Comparison of ENCODE assay signal across 8 cellular contexts in genomic region chr16:19523559-19524355, GRCh38. TPM values are rescaled to one million over a fixed set of nuclear protein-coding genes. Genes with fewer than 3 reads are reported as not detected.
DNase-seq lines count a peak whose midpoint lies in the region; ATAC-seq, FAIRE-seq and TF ChIP-seq lines count a peak whose summit lies in the region.

CCP110 (plus strand) TSS chr16:19523942; CDS start chr16:19527882, 3,940 bp downstream.

- H3K4ac ChIP-seq in trophoblast cell (ENCODE audit: low read depth, low read length) = no peak within 1 kb of the TSS

- H3K4me3 ChIP-seq in adrenal gland (peak within 1 kb of the TSS; percentile 68 to 87 (median 77)), heart left ventricle (peak within 1 kb of the TSS; percentile 55 to 97 (median 90)), trophoblast cell (ENCODE audit: low read depth, low read length) (peak within 1 kb of the TSS; percentile 98), tibial nerve (peak within 1 kb of the TSS; percentile 73 to 92 (median 83))

- no peaks in the 10 kb centered on the region for H3K27me3 ChIP-seq in adrenal gland
- H3K27me3 ChIP-seq in heart left ventricle = no peaks in the 10 kb centered on the region
- H3K27me3 ChIP-seq in trophoblast cell (ENCODE audit: insufficient read depth, low read length) = no peaks in the 10 kb centered on the region
- H3K27me3 ChIP-seq in tibial nerve = no peaks in the 10 kb centered on the region

- DNase-seq in GM12891 (ENCODE audit: insufficient read length, low spot score) = peak; percentile 77
- DNase-seq in NCI-H146 (lab: John Stamatoyannopoulos, UW) = peak; percentile 98
- DNase-seq in T-helper 1 cell = peak; percentile 86 to 95 (median 93)
- peak; percentile 95 to 99 (median 97) for DNase-seq in adrenal gland
- peak; percentile 96 to 99 (median 98) for DNase-seq in heart left ventricle
- peak; percentile 95 to 96 for DNase-seq in trophoblast cell
- peak; percentile 93 to 94 for DNase-seq in tibial nerve (ENCODE audit: low spot score in 2 of 2)

- 1 to 4% (median 2%) methylated on average over 29 to 51 of the region's 51 CpGs for WGBS in adrenal gland, 4 donors
- 1% methylated on average over 49 to 51 of the region's 51 CpGs for WGBS in heart left ventricle, 4 donors
- WGBS in trophoblast cell (ENCODE audit: extremely low coverage, insufficient coverage, insufficient read length) = no CpG with 5 or more reads among the region's 51 CpGs
- WGBS in tibial nerve, 2 donors = 1% methylated on average over 48 to 51 of the region's 51 CpGs

- peaks cover 0 to 9% of the 10 kb centered on the region in 2 donors for H3K36me3 ChIP-seq in adrenal gland (replicated peaks in 1 of 2)
- H3K36me3 ChIP-seq in heart left ventricle = peaks cover 0 to 12% (median 11%) of the 10 kb centered on the region in 9 donors
- H3K36me3 ChIP-seq in trophoblast cell (ENCODE audit: control insufficient read depth in 1 of 2, insufficient read depth in 2 of 2, low read length in 2 of 2) = peaks cover 2 to 4% of the 10 kb centered on the region in 2 experiments
- peaks cover 0 to 8% (median 0%) of the 10 kb centered on the region in 3 donors for H3K36me3 ChIP-seq in tibial nerve

- H3K9ac ChIP-seq in trophoblast cell (ENCODE audit: low read length) = peak within 1 kb of the TSS; percentile 67

- H2BK5ac ChIP-seq in trophoblast cell (ENCODE audit: low read depth, low read length, poor library complexity) = peak within 1 kb of the TSS; percentile 14

- FAIRE-seq in GM12891 (lab: Jason Lieb, UNC) = peak; percentile 93

- ATAC-seq in HG02852 (IDR thresholded peaks at IDR 0.05; ENCODE audit: unreplicated experiment) (peak; percentile 71), heart left ventricle (peak; percentile 92 to 96 (median 94))

- peak within 1 kb of the TSS; percentile 3 for H4K91ac ChIP-seq in trophoblast cell (ENCODE audit: low read depth, low read length)

- intact Hi-C loops in adrenal gland (cut with DNase I) (no loop called here), heart left ventricle (cut with DNase I) (loop anchor here in 2 of 10 donors (2.0 to 10.0 kb wide), 3 partner anchors 31 to 459 kb away; partner anchors contain the start of genes VPS35L (in 2 of the 2) and COQ7 (in 1 of the 2))

- H3K23ac ChIP-seq in trophoblast cell (ENCODE audit: low read length) = no peak within 1 kb of the TSS

- H2AFZ ChIP-seq in trophoblast cell (ENCODE audit: insufficient read depth, low read length, poor library complexity) = peak within 1 kb of the TSS; percentile 76

- no peak for TF ChIP-seq CTCF in adrenal gland (IDR thresholded peaks at IDR 0.05)
- no peak for TF ChIP-seq CTCF in heart left ventricle (IDR thresholded peaks at IDR 0.05)
- TF ChIP-seq CTCF in tibial nerve (IDR thresholded peaks at IDR 0.05) = peak in 1 of 5 experiments; percentile 13

- TF ChIP-seq EP300 in tibial nerve (IDR thresholded peaks at IDR 0.05) = peak in 1 of 2 donors; percentile 83

- peaks cover 7% of the 10 kb centered on the region for H3K79me2 ChIP-seq in trophoblast cell (ENCODE audit: control insufficient read depth, insufficient read depth, low read length, poor library complexity)

- peak within 1 kb of the TSS; percentile 48 for H4K8ac ChIP-seq in trophoblast cell (ENCODE audit: low read depth, low read length)

- no peak within 1 kb of the TSS for H2AK5ac ChIP-seq in trophoblast cell (ENCODE audit: low read length)

- peak within 1 kb of the TSS; percentile 17 for H2BK12ac ChIP-seq in trophoblast cell (ENCODE audit: low read length)

- peaks cover 7% of the 10 kb centered on the region for H3K79me1 ChIP-seq in trophoblast cell (ENCODE audit: low read length)

- peak within 1 kb of the TSS in 4 of 5 donors; percentile 20 to 63 (median 42) for H3K27ac ChIP-seq in adrenal gland
- peak within 1 kb of the TSS in 11 of 12 donors; percentile 10 to 95 (median 57) for H3K27ac ChIP-seq in heart left ventricle
- no peak within 1 kb of the TSS for H3K27ac ChIP-seq in trophoblast cell (ENCODE audit: low read depth, low read length)
- peak within 1 kb of the TSS; percentile 55 to 96 (median 78) for H3K27ac ChIP-seq in tibial nerve

- H3K9me3 ChIP-seq in adrenal gland (replicated peaks in 1 of 3) (no peaks in the 10 kb centered on the region), heart left ventricle (no peaks in the 10 kb centered on the region), trophoblast cell (ENCODE audit: insufficient read depth, low read depth, low read length) (peaks cover 2% of the 10 kb centered on the region), tibial nerve (no peaks in the 10 kb centered on the region)

- H3K4me2 ChIP-seq in trophoblast cell (ENCODE audit: low read length) = peak within 1 kb of the TSS; percentile 71

- no peak within 1 kb of the TSS for H4K12ac ChIP-seq in trophoblast cell (ENCODE audit: low read depth, low read length)

- H3K14ac ChIP-seq in trophoblast cell (ENCODE audit: low read length) = peak within 1 kb of the TSS; percentile 21

- TF ChIP-seq POLR2A in GM12891 (IDR thresholded peaks at IDR 0.05; ENCODE audit: low read depth, low read length) = peak; percentile 51; the same call in 1 of the 2 replicates
- TF ChIP-seq POLR2A in adrenal gland (IDR thresholded peaks at IDR 0.05) = peak; percentile 29 to 77
- peak in 1 of 2 donors; percentile 62 for TF ChIP-seq POLR2A in heart left ventricle (IDR thresholded peaks at IDR 0.05)
- peak in 1 of 2 donors; percentile 76 for TF ChIP-seq POLR2A in tibial nerve (IDR thresholded peaks at IDR 0.05)

- H3K18ac ChIP-seq in trophoblast cell (ENCODE audit: low read length) = no peak within 1 kb of the TSS

- peaks cover 13 to 28% of the 10 kb centered on the region in 2 donors for H3K4me1 ChIP-seq in adrenal gland (replicated peaks in 1 of 2)
- H3K4me1 ChIP-seq in heart left ventricle = peaks cover 4 to 51% (median 32%) of the 10 kb centered on the region in 12 donors
- peaks cover 0 to 2% of the 10 kb centered on the region in 2 experiments for H3K4me1 ChIP-seq in trophoblast cell (ENCODE audit: control insufficient read depth in 1 of 2, insufficient read depth in 2 of 2, low read length in 2 of 2)
- H3K4me1 ChIP-seq in tibial nerve = peaks cover 0 to 56% (median 23%) of the 10 kb centered on the region in 4 donors

- peak within 1 kb of the TSS; percentile 43 for H2BK120ac ChIP-seq in trophoblast cell (ENCODE audit: insufficient read depth, low read length, poor library complexity)

TF ChIP-seq in GM12891, 5 proteins besides CTCF, POLR2A, EP300 and RAD21:
- peak; percentile 58; the same call in 1 of the 2 replicates for TF ChIP-seq TAF1 (IDR thresholded peaks at IDR 0.05; ENCODE audit: low read depth, low read length)
- no peak; the same call in 1 of the 2 replicates for TF ChIP-seq SPI1 (IDR thresholded peaks at IDR 0.05; ENCODE audit: low read depth, low read length)
- TF ChIP-seq POLR2AphosphoS5 (IDR thresholded peaks at IDR 0.05; ENCODE audit: low read depth, low read length) = 0 out of 2 replicates have a peak, but pooled peaks have one; percentile 48
- TF ChIP-seq POU2F2 (IDR thresholded peaks at IDR 0.05; ENCODE audit: low read depth, low read length) = peak; percentile 34; the same call in 1 of the 2 replicates
- no peak for TF ChIP-seq PAX5 (IDR thresholded peaks at IDR 0.05; ENCODE audit: insufficient read depth, low read length, severe bottlenecking)

RNA-seq across cellular contexts. Expression of gene CCP110, which starts in this region (rescaled TPM):
- 10.3 TPM for polyA plus RNA-seq in GM12891 (2012; ENCODE audit: low read depth, missing spikeins)
- 10 to 100 TPM in 4 of 8 donors, 1 to 10 TPM in 4; 6.2 to 14.0 (median 10.0) TPM for total RNA-seq in adrenal gland
- 10 to 100 TPM in 1 of 3 donors, 1 to 10 TPM in 2; 3.0 to 10.4 (median 6.1) TPM for polyA plus RNA-seq in adrenal gland
- total RNA-seq in heart left ventricle = 10 to 100 TPM in 3 of 9 donors, 1 to 10 TPM in 6; 5.6 to 13.5 (median 8.7) TPM
- polyA plus RNA-seq in heart left ventricle = 1 to 10 TPM; 3.1 to 5.3 TPM
- 5.9 and 6.5 TPM in 2 replicates for polyA plus RNA-seq in trophoblast cell (2013)
- 10 to 100 TPM; 24.9 to 33.9 (median 27.2) TPM for total RNA-seq in tibial nerve
